ENCODE assay signal across 1 cellular context in the genomic region with DNA sequence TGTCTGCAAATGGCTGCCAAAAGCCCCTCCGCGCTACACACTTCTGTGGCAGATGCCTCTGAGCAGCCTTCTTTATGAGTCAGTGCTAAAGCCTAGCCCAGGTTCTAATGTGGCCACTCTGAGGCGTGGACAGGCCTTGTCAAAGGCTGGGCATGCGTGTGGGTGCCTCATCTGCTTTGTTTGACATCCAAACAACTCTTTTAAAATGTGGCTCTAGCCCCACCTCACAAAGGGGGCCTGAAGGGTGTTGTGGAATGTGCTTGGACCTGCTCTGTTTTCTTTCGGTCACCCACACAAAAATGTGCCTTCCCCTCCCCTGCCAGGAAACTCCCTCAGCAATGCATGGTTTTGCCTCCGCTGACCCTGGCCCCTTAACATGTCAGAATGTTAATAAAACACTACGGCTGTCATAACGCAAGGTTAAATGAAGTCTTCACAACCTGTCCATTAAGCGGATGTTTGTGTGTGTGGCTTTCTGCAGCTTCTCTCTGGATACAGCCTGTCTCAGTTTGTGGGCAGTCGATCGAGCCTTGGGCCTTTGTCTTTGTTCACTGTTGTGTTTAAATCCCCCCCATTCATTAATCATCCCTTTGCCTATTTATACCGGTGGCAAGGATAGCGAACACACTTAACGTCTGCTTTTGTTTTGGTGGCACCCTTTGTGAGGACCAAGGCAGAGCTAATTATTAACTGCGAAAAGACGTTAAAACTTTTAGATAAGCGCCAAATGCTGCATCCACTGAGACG.
A peak's percentile ranks its signal among the peaks of the same experiment; 100 is the strongest.
TF ChIP-seq lines count a peak whose summit lies in the region.

No MANE protein-coding gene starts in this region.

TF ChIP-seq in HepG2, 621 proteins besides CTCF, POLR2A, EP300 and RAD21 (continued from another document and continues in another):
- TF ChIP-seq, protein P1, sequence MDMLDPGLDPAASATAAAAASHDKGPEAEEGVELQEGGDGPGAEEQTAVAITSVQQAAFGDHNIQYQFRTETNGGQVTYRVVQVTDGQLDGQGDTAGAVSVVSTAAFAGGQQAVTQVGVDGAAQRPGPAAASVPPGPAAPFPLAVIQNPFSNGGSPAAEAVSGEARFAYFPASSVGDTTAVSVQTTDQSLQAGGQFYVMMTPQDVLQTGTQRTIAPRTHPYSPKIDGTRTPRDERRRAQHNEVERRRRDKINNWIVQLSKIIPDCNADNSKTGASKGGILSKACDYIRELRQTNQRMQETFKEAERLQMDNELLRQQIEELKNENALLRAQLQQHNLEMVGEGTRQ (IDR thresholded peaks at IDR 0.05; ENCODE audit: low read depth, low read length), result no peak
- TF ChIP-seq, protein P1 (CRISPR knock-in tag; IDR thresholded peaks at IDR 0.05; ENCODE audit: borderline replicate concordance), result no peak
- TF ChIP-seq KLF6 (CRISPR knock-in tag; IDR thresholded peaks at IDR 0.05) (no peak), ZNF33B (CRISPR knock-in tag; IDR thresholded peaks at IDR 0.05) (no peak), PAX8 (CRISPR knock-in tag; IDR thresholded peaks at IDR 0.05; ENCODE audit: borderline replicate concordance) (0 out of 2 replicates have a peak, but pooled peaks have one; percentile 51), U2AF1 (optimal IDR thresholded peaks at IDR 0.05; ENCODE audit: low read depth, low read length) (no peak), SRY (CRISPR knock-in tag; IDR thresholded peaks at IDR 0.05) (no peak; the same call in 1 of the 2 replicates), ZNF570 (CRISPR knock-in tag; IDR thresholded peaks at IDR 0.05; ENCODE audit: borderline replicate concordance) (no peak), KDM1A (CRISPR knock-in tag; IDR thresholded peaks at IDR 0.05) (no peak), ZMYM4 (CRISPR knock-in tag; IDR thresholded peaks at IDR 0.05) (peak; percentile 86), ZNF572 (CRISPR knock-in tag; IDR thresholded peaks at IDR 0.05) (no peak), ZNF350 (CRISPR knock-in tag; IDR thresholded peaks at IDR 0.05; ENCODE audit: borderline replicate concordance, low read depth) (peak; percentile 75; the same call in 1 of the 2 replicates), YEATS2 (CRISPR knock-in tag; IDR thresholded peaks at IDR 0.05; ENCODE audit: borderline replicate concordance) (no peak), EZH2 (conservative IDR thresholded peaks at IDR 0.05; ENCODE audit: low read depth, low read length) (no peak), NR2F2 (IDR thresholded peaks at IDR 0.05; ENCODE audit: borderline replicate concordance, low read depth) (peak; percentile 36; the same call in 1 of the 2 replicates), PAF1 (CRISPR knock-in tag; IDR thresholded peaks at IDR 0.05) (no peak), ZNF773 (CRISPR knock-in tag; IDR thresholded peaks at IDR 0.05; ENCODE audit: borderline replicate concordance) (no peak), ESRRA (CRISPR knock-in tag; IDR thresholded peaks at IDR 0.05; ENCODE audit: low read depth) (peak; percentile 15; the same call in 1 of the 2 replicates)
- TF ChIP-seq, protein P2, sequence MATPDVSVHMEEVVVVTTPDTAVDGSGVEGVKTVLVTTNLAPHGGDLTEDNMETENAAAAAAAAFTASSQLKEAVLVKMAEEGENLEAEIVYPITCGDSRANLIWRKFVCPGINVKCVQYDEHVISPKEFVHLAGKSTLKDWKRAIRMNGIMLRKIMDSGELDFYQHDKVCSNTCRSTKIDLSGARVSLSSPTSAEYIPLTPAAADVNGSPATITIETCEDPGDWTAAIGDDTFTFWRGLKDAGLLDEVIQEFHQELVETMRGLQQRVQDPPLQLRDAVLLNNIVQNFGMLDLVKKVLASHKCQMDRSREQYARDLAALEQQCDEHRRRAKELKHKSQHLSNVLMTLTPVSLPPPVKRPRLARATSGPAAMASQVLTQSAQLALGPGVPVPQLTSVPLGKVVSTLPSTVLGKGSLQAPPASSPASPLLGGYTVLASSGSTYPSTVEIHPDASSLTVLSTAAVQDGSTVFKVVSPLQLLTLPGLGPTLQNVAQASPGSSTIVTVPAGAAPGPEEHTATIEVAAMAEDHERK (CRISPR knock-in tag; IDR thresholded peaks at IDR 0.05; ENCODE audit: low read depth), result no peak
- TF ChIP-seq, protein P3, sequence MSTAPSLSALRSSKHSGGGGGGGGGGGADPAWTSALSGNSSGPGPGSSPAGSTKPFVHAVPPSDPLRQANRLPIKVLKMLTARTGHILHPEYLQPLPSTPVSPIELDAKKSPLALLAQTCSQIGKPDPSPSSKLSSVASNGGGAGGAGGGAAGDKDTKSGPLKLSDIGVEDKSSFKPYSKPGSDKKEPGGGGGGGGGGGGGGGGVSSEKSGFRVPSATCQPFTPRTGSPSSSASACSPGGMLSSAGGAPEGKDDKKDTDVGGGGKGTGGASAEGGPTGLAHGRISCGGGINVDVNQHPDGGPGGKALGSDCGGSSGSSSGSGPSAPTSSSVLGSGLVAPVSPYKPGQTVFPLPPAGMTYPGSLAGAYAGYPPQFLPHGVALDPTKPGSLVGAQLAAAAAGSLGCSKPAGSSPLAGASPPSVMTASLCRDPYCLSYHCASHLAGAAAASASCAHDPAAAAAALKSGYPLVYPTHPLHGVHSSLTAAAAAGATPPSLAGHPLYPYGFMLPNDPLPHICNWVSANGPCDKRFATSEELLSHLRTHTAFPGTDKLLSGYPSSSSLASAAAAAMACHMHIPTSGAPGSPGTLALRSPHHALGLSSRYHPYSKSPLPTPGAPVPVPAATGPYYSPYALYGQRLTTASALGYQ (CRISPR knock-in tag; IDR thresholded peaks at IDR 0.05), result peak; percentile 94
- TF ChIP-seq, protein P4, sequence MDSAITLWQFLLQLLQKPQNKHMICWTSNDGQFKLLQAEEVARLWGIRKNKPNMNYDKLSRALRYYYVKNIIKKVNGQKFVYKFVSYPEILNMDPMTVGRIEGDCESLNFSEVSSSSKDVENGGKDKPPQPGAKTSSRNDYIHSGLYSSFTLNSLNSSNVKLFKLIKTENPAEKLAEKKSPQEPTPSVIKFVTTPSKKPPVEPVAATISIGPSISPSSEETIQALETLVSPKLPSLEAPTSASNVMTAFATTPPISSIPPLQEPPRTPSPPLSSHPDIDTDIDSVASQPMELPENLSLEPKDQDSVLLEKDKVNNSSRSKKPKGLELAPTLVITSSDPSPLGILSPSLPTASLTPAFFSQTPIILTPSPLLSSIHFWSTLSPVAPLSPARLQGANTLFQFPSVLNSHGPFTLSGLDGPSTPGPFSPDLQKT (CRISPR knock-in tag; IDR thresholded peaks at IDR 0.05; ENCODE audit: borderline replicate concordance), result no peak
- TF ChIP-seq, protein P5, sequence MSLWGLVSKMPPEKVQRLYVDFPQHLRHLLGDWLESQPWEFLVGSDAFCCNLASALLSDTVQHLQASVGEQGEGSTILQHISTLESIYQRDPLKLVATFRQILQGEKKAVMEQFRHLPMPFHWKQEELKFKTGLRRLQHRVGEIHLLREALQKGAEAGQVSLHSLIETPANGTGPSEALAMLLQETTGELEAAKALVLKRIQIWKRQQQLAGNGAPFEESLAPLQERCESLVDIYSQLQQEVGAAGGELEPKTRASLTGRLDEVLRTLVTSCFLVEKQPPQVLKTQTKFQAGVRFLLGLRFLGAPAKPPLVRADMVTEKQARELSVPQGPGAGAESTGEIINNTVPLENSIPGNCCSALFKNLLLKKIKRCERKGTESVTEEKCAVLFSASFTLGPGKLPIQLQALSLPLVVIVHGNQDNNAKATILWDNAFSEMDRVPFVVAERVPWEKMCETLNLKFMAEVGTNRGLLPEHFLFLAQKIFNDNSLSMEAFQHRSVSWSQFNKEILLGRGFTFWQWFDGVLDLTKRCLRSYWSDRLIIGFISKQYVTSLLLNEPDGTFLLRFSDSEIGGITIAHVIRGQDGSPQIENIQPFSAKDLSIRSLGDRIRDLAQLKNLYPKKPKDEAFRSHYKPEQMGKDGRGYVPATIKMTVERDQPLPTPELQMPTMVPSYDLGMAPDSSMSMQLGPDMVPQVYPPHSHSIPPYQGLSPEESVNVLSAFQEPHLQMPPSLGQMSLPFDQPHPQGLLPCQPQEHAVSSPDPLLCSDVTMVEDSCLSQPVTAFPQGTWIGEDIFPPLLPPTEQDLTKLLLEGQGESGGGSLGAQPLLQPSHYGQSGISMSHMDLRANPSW (CRISPR knock-in tag; IDR thresholded peaks at IDR 0.05; ENCODE audit: borderline replicate concordance), result no peak
- TF ChIP-seq, protein P6, sequence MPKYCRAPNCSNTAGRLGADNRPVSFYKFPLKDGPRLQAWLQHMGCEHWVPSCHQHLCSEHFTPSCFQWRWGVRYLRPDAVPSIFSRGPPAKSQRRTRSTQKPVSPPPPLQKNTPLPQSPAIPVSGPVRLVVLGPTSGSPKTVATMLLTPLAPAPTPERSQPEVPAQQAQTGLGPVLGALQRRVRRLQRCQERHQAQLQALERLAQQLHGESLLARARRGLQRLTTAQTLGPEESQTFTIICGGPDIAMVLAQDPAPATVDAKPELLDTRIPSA (CRISPR knock-in tag; IDR thresholded peaks at IDR 0.05; ENCODE audit: borderline replicate concordance), result no peak; the same call in 1 of the 2 replicates
- TF ChIP-seq, protein P7, sequence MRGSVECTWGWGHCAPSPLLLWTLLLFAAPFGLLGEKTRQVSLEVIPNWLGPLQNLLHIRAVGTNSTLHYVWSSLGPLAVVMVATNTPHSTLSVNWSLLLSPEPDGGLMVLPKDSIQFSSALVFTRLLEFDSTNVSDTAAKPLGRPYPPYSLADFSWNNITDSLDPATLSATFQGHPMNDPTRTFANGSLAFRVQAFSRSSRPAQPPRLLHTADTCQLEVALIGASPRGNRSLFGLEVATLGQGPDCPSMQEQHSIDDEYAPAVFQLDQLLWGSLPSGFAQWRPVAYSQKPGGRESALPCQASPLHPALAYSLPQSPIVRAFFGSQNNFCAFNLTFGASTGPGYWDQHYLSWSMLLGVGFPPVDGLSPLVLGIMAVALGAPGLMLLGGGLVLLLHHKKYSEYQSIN (CRISPR knock-in tag; IDR thresholded peaks at IDR 0.05; ENCODE audit: borderline replicate concordance), result no peak
- TF ChIP-seq, protein P8, sequence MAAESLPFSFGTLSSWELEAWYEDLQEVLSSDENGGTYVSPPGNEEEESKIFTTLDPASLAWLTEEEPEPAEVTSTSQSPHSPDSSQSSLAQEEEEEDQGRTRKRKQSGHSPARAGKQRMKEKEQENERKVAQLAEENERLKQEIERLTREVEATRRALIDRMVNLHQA (CRISPR knock-in tag; IDR thresholded peaks at IDR 0.05), result no peak
- TF ChIP-seq, protein P9, sequence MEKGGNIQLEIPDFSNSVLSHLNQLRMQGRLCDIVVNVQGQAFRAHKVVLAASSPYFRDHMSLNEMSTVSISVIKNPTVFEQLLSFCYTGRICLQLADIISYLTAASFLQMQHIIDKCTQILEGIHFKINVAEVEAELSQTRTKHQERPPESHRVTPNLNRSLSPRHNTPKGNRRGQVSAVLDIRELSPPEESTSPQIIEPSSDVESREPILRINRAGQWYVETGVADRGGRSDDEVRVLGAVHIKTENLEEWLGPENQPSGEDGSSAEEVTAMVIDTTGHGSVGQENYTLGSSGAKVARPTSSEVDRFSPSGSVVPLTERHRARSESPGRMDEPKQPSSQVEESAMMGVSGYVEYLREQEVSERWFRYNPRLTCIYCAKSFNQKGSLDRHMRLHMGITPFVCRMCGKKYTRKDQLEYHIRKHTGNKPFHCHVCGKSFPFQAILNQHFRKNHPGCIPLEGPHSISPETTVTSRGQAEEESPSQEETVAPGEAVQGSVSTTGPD (CRISPR knock-in tag; IDR thresholded peaks at IDR 0.05), result no peak
- TF ChIP-seq, protein P10, sequence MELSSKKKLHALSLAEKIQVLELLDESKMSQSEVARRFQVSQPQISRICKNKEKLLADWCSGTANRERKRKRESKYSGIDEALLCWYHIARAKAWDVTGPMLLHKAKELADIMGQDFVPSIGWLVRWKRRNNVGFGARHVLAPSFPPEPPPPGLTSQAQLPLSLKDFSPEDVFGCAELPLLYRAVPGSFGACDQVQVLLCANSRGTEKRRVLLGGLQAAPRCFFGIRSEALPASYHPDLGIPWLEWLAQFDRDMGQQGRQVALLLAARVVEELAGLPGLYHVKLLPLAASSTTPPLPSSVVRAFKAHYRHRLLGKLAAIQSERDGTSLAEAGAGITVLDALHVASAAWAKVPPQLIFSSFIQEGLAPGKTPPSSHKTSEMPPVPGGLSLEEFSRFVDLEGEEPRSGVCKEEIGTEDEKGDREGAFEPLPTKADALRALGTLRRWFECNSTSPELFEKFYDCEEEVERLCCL (CRISPR knock-in tag; IDR thresholded peaks at IDR 0.05; ENCODE audit: borderline replicate concordance), result no peak
- TF ChIP-seq, protein P11, sequence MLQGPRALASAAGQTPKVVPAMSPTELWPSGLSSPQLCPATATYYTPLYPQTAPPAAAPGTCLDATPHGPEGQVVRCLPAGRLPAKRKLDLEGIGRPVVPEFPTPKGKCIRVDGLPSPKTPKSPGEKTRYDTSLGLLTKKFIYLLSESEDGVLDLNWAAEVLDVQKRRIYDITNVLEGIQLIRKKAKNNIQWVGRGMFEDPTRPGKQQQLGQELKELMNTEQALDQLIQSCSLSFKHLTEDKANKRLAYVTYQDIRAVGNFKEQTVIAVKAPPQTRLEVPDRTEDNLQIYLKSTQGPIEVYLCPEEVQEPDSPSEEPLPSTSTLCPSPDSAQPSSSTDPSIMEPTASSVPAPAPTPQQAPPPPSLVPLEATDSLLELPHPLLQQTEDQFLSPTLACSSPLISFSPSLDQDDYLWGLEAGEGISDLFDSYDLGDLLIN (CRISPR knock-in tag; IDR thresholded peaks at IDR 0.05; ENCODE audit: borderline replicate concordance), result peak; percentile 47; the same call in 1 of the 2 replicates
